11 cellular contexts compared by ENCODE assay signal in genomic region chr11:1502971-1503707, GRCh38. TPM values are rescaled to one million over a fixed set of nuclear protein-coding genes. Genes with fewer than 3 reads are reported as not detected.
A peak's percentile ranks its signal among the peaks of the same experiment; 100 is the strongest.
DNase-seq lines count a peak whose midpoint lies in the region; ATAC-seq and TF ChIP-seq lines count a peak whose summit lies in the region.
"Had no signal": no experiment of that assay in that cellular context is flagged by ENCODE, and none has a peak within 500 bp of the region (broad histone marks: within the 10 kb centered on the region; RNA-seq: fewer than 3 reads in every experiment).

No MANE protein-coding gene starts in this region.

- H3K36me3 ChIP-seq in skeletal muscle tissue (ENCODE audit: control insufficient read depth in 3 of 3, insufficient read depth in 3 of 3, low read length in 3 of 3): peaks cover 4 to 10% (median 8%) of the 10 kb centered on the region in 3 donors

- H3K4me3 ChIP-seq in LNCaP clone FGC (ENCODE audit: low read depth, low read length): no peak overlapping the region
- peak overlapping the region; percentile 34 for H3K4me3 ChIP-seq in coronary artery
- H3K4me3 ChIP-seq in skeletal muscle tissue (ENCODE audit: low read length in 3 of 3): peak overlapping the region in 2 of 3 donors; percentile 22 to 40

- peak overlapping the region in 2 of 3 donors; percentile 32 to 70 for H3K9ac ChIP-seq in skeletal muscle tissue (ENCODE audit: low read depth in 1 of 3, low read length in 3 of 3)

- H3K4me1 ChIP-seq in skeletal muscle tissue (ENCODE audit: control insufficient read depth in 3 of 3, insufficient read depth in 3 of 3, low read length in 3 of 3): peaks cover 58 to 73% (median 72%) of the 10 kb centered on the region in 3 donors

- peak overlapping the region; percentile 44 to 93 for H3K27ac ChIP-seq in coronary artery
- H3K27ac ChIP-seq in skeletal muscle tissue (ENCODE audit: low read depth, low read length): peak overlapping the region; percentile 36

- DNase-seq in LNCaP clone FGC (ENCODE audit: low read depth) (peak; percentile 81), coronary artery (ENCODE audit: low spot score) (no peak), left lobe of liver (ENCODE audit: low spot score) (no peak), DMS79 treated with DMSO at 0.1 percent for 48 hours (lab: John Stamatoyannopoulos, UW) (no peak), NCI-H146 treated with DMSO at 0.1 percent for 48 hours (lab: John Stamatoyannopoulos, UW; ENCODE audit: unreplicated experiment) (no peak)
- DNase-seq: GDM1; naive thymus-derived CD4-positive, alpha-beta T cell; NCI-H2227 treated with DMSO at 0.1 percent for 48 hours had no signal

- ATAC-seq in left lobe of liver (peak; percentile 12), HG02884 (IDR thresholded peaks at IDR 0.05; ENCODE audit: unreplicated experiment) (no peak), GM18498 (IDR thresholded peaks at IDR 0.05; ENCODE audit: unreplicated experiment) (no peak)
- ATAC-seq: naive thymus-derived CD4-positive, alpha-beta T cell had no signal

- H3K9me3 ChIP-seq in skeletal muscle tissue (ENCODE audit: control insufficient read depth in 3 of 3, low read length in 3 of 3): peaks cover 0 to 2% (median 0%) of the 10 kb centered on the region in 3 donors

- TF ChIP-seq CTCF in LNCaP clone FGC (IDR thresholded peaks at IDR 0.05; ENCODE audit: control insufficient read depth, extremely low read depth, insufficient read depth) (no peak), coronary artery (IDR thresholded peaks at IDR 0.05) (no peak)

- no peaks in the 10 kb centered on the region for H3K27me3 ChIP-seq in skeletal muscle tissue (ENCODE audit: control insufficient read depth in 3 of 3, insufficient read depth in 3 of 3, low read length in 3 of 3)

RNA-seq across cellular contexts. Expression of gene MOB2, which starts 16.6 kb away (rescaled TPM):
- 12.6 TPM for total RNA-seq in left lobe of liver
- total RNA-seq in skeletal muscle tissue: 18.3 TPM
